Comparison of ENCODE assay signal across 11 cellular contexts in genomic region chr3:187713504-187713903, GRCh38. TPM values are rescaled to one million over a fixed set of nuclear protein-coding genes. Genes with fewer than 3 reads are reported as not detected.
A peak's percentile ranks its signal among the peaks of the same experiment; 100 is the strongest.
DNase-seq lines count a peak whose midpoint lies in the region; ATAC-seq and TF ChIP-seq lines count a peak whose summit lies in the region.
"Had no signal": no experiment of that assay in that cellular context is flagged by ENCODE, and none has a peak within 500 bp of the region (broad histone marks: within the 10 kb centered on the region; RNA-seq: fewer than 3 reads in every experiment).

No MANE protein-coding gene starts in this region.

- TF ChIP-seq EP300 in tibial nerve (IDR thresholded peaks at IDR 0.05) = no peak

- H3K79me2 ChIP-seq in DND-41 (ENCODE audit: insufficient read depth, low read length) = no peaks in the 10 kb centered on the region

- H4K20me1 ChIP-seq in DND-41 (ENCODE audit: insufficient read depth, low read length) = no peaks in the 10 kb centered on the region

- no peak overlapping the region for H3K9ac ChIP-seq in DND-41 (ENCODE audit: low read depth, low read length)

- 86% methylated on average over 2 of the region's 2 CpGs for WGBS in tibial nerve, 2 donors

- no peaks in the 10 kb centered on the region; the same call in 1 of the 2 replicates for H3K36me3 Mint-ChIP-seq in WTC11
- no peaks in the 10 kb centered on the region for H3K36me3 Mint-ChIP-seq in immature natural killer cell

- H3K9me3 ChIP-seq in DND-41 (ENCODE audit: insufficient read depth, low read length, severe bottlenecking) (no peaks in the 10 kb centered on the region), tibial nerve (no peaks in the 10 kb centered on the region)

- no peak overlapping the region for H3K4me3 ChIP-seq in DND-41 (ENCODE audit: low read depth in 1 of 2, low read length in 2 of 2)
- H3K4me3 ChIP-seq in tibial nerve = no peak overlapping the region

- H3K4me2 ChIP-seq in DND-41 (ENCODE audit: insufficient read depth, low read length) = no peak overlapping the region

- peak; percentile 33 for DNase-seq in DND-41
- DNase-seq in HT-29 (ENCODE audit: low spot score) = peak; percentile 14
- DNase-seq in WTC11 (ENCODE audit: low spot score) = no peak
- peak; percentile 25 to 42 (median 26) for DNase-seq in immature natural killer cell
- DNase-seq in tibial nerve (ENCODE audit: low spot score in 2 of 2) = no peak
- DNase-seq in cerebellum (ENCODE audit: low spot score) = no peak
- DNase-seq: KG1; stimulated activated CD4-positive, alpha-beta T cell treated with anti-CD3 and anti-CD28 coated beads, Interleukin-4, amount 100 ng/mL, for 1 hour had no signal

- POLR2A ChIA-PET in WTC11 (lab: Charles Lee) = no interaction called here

- TF ChIP-seq POLR2A in tibial nerve (IDR thresholded peaks at IDR 0.05) = no peak

- H3K4me1 Mint-ChIP-seq in WTC11 (peaks cover 6% of the 10 kb centered on the region), immature natural killer cell (peaks cover 1 to 11% of the 10 kb centered on the region in 2 donors)

- peak; percentile 75 for ATAC-seq in DND-41 (ENCODE audit: insufficient read depth, low read depth)
- peak; percentile 61 for ATAC-seq in WTC11
- ATAC-seq in GM21526 (IDR thresholded peaks at IDR 0.05; ENCODE audit: low FRiP score, unreplicated experiment) = no peak
- ATAC-seq in GM21528 (IDR thresholded peaks at IDR 0.05; ENCODE audit: low FRiP score, unreplicated experiment) = no peak

- peak overlapping the region; percentile 34; the same call in 1 of the 2 replicates for H2AFZ ChIP-seq in DND-41 (ENCODE audit: low read depth, low read length)

- H3K9me3 Mint-ChIP-seq in WTC11 (peaks cover 5% of the 10 kb centered on the region; the same call in 1 of the 2 replicates), immature natural killer cell (no peaks in the 10 kb centered on the region)

- H3K36me3 ChIP-seq in DND-41 (ENCODE audit: insufficient read depth, low read length) (no peaks in the 10 kb centered on the region), tibial nerve (no peaks in the 10 kb centered on the region)

- peaks cover 9% of the 10 kb centered on the region; the same call in 1 of the 2 replicates for H3K27me3 Mint-ChIP-seq in WTC11 (ENCODE audit: low read depth)
- peaks cover 0 to 7% (median 0%) of the 10 kb centered on the region in 3 donors for H3K27me3 Mint-ChIP-seq in immature natural killer cell (ENCODE audit: low read depth in 3 of 3)

- H3K27ac ChIP-seq in DND-41 (ENCODE audit: low read length) = no peak overlapping the region
- no peak overlapping the region for H3K27ac ChIP-seq in tibial nerve

- H3K27ac Mint-ChIP-seq in WTC11 (no peak overlapping the region), immature natural killer cell (peak overlapping the region in 2 of 6 donors; percentile 17 to 26)

- no peaks in the 10 kb centered on the region for H3K27me3 ChIP-seq in DND-41 (ENCODE audit: insufficient read depth, low read length, poor library complexity)
- no peaks in the 10 kb centered on the region for H3K27me3 ChIP-seq in tibial nerve

- CTCF ChIA-PET in WTC11 (lab: Charles Lee) = interaction anchor here (0.5 to 2.3 kb wide), 8 partner anchors 32 to 880 kb away, joined by 3 to 36 read pairs (median 6); partner anchors contain the start of gene RPL39L

- H3K4me3 Mint-ChIP-seq in WTC11 = no peak overlapping the region
- peak overlapping the region in 1 of 5 donors; percentile 36 for H3K4me3 Mint-ChIP-seq in immature natural killer cell

- H3K4me1 ChIP-seq in DND-41 (ENCODE audit: insufficient read depth, low read length) (no peaks in the 10 kb centered on the region), tibial nerve (no peaks in the 10 kb centered on the region)

- TF ChIP-seq CTCF in DND-41 (IDR thresholded peaks at IDR 0.05; ENCODE audit: borderline replicate concordance, extremely low read depth, low read length, poor library complexity, severe bottlenecking) = no peak
- no peak for TF ChIP-seq CTCF in WTC11 (IDR thresholded peaks at IDR 0.05)
- no peak for TF ChIP-seq CTCF in tibial nerve (IDR thresholded peaks at IDR 0.05)

TF ChIP-seq in WTC11, 78 proteins besides CTCF, POLR2A, EP300 and RAD21:
- no peak for TF ChIP-seq ERG (CRISPR knock-in tag; IDR thresholded peaks at IDR 0.05)
- TF ChIP-seq TP53 (CRISPR knock-in tag; IDR thresholded peaks at IDR 0.05) = no peak
- TF ChIP-seq ZNF416 (CRISPR knock-in tag; IDR thresholded peaks at IDR 0.05) = no peak
- TF ChIP-seq NR1H2 (CRISPR knock-in tag; IDR thresholded peaks at IDR 0.05) = no peak
- TF ChIP-seq CREM (CRISPR knock-in tag; IDR thresholded peaks at IDR 0.05) = no peak
- TF ChIP-seq ZMAT4 (CRISPR knock-in tag; IDR thresholded peaks at IDR 0.05) = no peak

RNA-seq across cellular contexts. Expression of gene RTP2, which starts 11.1 kb away (rescaled TPM):
- total RNA-seq in HT-29 (2014; rRNA removed; shearing (Covaris generic)) = not detected in 2 replicates
- total RNA-seq in WTC11 (2021) = not detected in 3 replicates
- not detected for polyA plus RNA-seq in immature natural killer cell
- not detected for total RNA-seq in tibial nerve
- not detected for total RNA-seq in cerebellum
- total RNA-seq: kidney epithelial cell had no signal

RNA-seq across cellular contexts. Expression of gene BCL6, which starts 31.8 kb away (rescaled TPM):
- total RNA-seq in HT-29 (2014; rRNA removed; shearing (Covaris generic)) = 11.8 and 12.0 TPM in 2 replicates
- total RNA-seq in WTC11 (2021) = 10.2 to 11.8 TPM (median 11.2 TPM) in 3 replicates
- polyA plus RNA-seq in immature natural killer cell = 1 to 10 TPM; 3.2 to 4.7 (median 4.6) TPM
- 100 to 1,000 TPM; 272 to 500 (median 305) TPM for total RNA-seq in tibial nerve
- 6.6 TPM for total RNA-seq in cerebellum

RNA-seq across cellular contexts. Expression of gene SST, which starts 43.3 kb away (rescaled TPM):
- not detected in 2 replicates for total RNA-seq in HT-29 (2014; rRNA removed; shearing (Covaris generic))
- total RNA-seq in WTC11 (2021) (0.32 to 0.70 TPM in 2 of 3 replicates, not detected in the other), tibial nerve (not detected), cerebellum (10.0 TPM)
- polyA plus RNA-seq in immature natural killer cell = not detected
- total RNA-seq: kidney epithelial cell had no signal

Comparison
In these comparisons a context has a peak if more than half of its experiments do, and no peak if none do; other contexts are left out.
1. ATAC-seq: peak in DND-41 (single experiment) and WTC11 (single experiment); none in GM21526 (single experiment) and GM21528 (single experiment).
2. DNase-seq: peak in DND-41 (single experiment), HT-29 (single experiment) and immature natural killer cell (3 of 3); none in WTC11 (single experiment), tibial nerve (0 of 2) and cerebellum (single experiment).
3. RNA of gene BCL6, which starts 31.8 kb away (total RNA-seq): 272 to 500 TPM in tibial nerve; 11.8 to 12.0 TPM in HT-29, 10.2 to 11.8 TPM in WTC11 and 6.6 TPM in cerebellum (single experiment); every median in the first group is over 10 times any median in the second.